Comparison of ENCODE assay signal across 8 cellular contexts in genomic region chr19:1853295-1854031, GRCh38. TPM values are rescaled to one million over a fixed set of nuclear protein-coding genes. Genes with fewer than 3 reads are reported as not detected.
DNase-seq lines count a peak whose midpoint lies in the region; ATAC-seq and TF ChIP-seq lines count a peak whose summit lies in the region.

No MANE protein-coding gene starts in this region.

- no peaks in the 10 kb centered on the region for H3K9me3 Mint-ChIP-seq in progenitor cell of endocrine pancreas (ENCODE audit: low read depth)

- peak; percentile 93 for DNase-seq in DMS 273 (lab: John Stamatoyannopoulos, UW; ENCODE audit: unreplicated experiment)
- no peak for DNase-seq in SK-N-MC (ENCODE audit: low read depth, low spot score)
- DNase-seq in activated naive CD4-positive, alpha-beta T cell (lab: John Stamatoyannopoulos, UW): peak; percentile 47 to 70 (median 54)
- DNase-seq in progenitor cell of endocrine pancreas (ENCODE audit: low spot score, unreplicated experiment): peak; percentile 62

- H3K4me3 Mint-ChIP-seq in progenitor cell of endocrine pancreas (ENCODE audit: low read depth): no peak overlapping the region

- peak overlapping the region; percentile 32 for H3K9ac ChIP-seq in SK-N-MC (ENCODE audit: insufficient read length)

- H3K36me3 ChIP-seq in SK-N-MC (ENCODE audit: insufficient read depth, low read length): 0 out of 2 replicates have a peak, but pooled peaks cover 4% of the 10 kb centered on the region
- H3K36me3 ChIP-seq in gastroesophageal sphincter: no peaks in the 10 kb centered on the region

- H3K4me3 ChIP-seq in SK-N-MC: peak overlapping the region; percentile 79
- no peak overlapping the region for H3K4me3 ChIP-seq in gastroesophageal sphincter

- H3K9me3 ChIP-seq in SK-N-MC (ENCODE audit: low read depth, low read length) (no peaks in the 10 kb centered on the region), gastroesophageal sphincter (no peaks in the 10 kb centered on the region)

- no peak overlapping the region for H3K27ac Mint-ChIP-seq in progenitor cell of endocrine pancreas

- H3K27me3 ChIP-seq in gastroesophageal sphincter: peaks cover 48% of the 10 kb centered on the region

- peaks cover 0 to 71% (median 45%) of the 10 kb centered on the region in 3 donors for H3K4me1 ChIP-seq in gastroesophageal sphincter

- peaks cover 1% of the 10 kb centered on the region for H3K36me3 Mint-ChIP-seq in progenitor cell of endocrine pancreas (ENCODE audit: insufficient read depth)

- H3K27ac ChIP-seq in SK-N-MC (peak overlapping the region; percentile 91), gastroesophageal sphincter (peak overlapping the region in 3 of 4 donors; percentile 9 to 35 (median 23))

- no peak; the same call in 1 of the 2 replicates for TF ChIP-seq RAD21 in Ishikawa (IDR thresholded peaks at IDR 0.05; ENCODE audit: low read depth)

- 34% methylated on average over 17 of the region's 27 CpGs; no CpG with 5 or more reads in 1 of the 2 donors for WGBS in gastroesophageal sphincter (ENCODE audit: low coverage in 1 of 2), 2 donors

- no peak for TF ChIP-seq POLR2A in gastroesophageal sphincter (IDR thresholded peaks at IDR 0.05)

- TF ChIP-seq EP300 in Ishikawa (IDR thresholded peaks at IDR 0.05; ENCODE audit: borderline replicate concordance) (no peak), gastroesophageal sphincter (IDR thresholded peaks at IDR 0.05) (no peak)

- peak in 3 of 4 experiments; percentile 81 to 92 (median 86) for TF ChIP-seq CTCF in gastroesophageal sphincter (IDR thresholded peaks at IDR 0.05)
- peak; percentile 75 for TF ChIP-seq CTCF in progenitor cell of endocrine pancreas (IDR thresholded peaks at IDR 0.05; ENCODE audit: unreplicated experiment)

- H3K27me3 Mint-ChIP-seq in progenitor cell of endocrine pancreas: no peaks in the 10 kb centered on the region

- no peak for ATAC-seq in gastroesophageal sphincter
- no peak for ATAC-seq in HG03354 (IDR thresholded peaks at IDR 0.05; ENCODE audit: poor library complexity, severe bottlenecking, unreplicated experiment)
- no peak for ATAC-seq in HG03139 (IDR thresholded peaks at IDR 0.05; ENCODE audit: unreplicated experiment)

- H3K4me1 Mint-ChIP-seq in progenitor cell of endocrine pancreas (ENCODE audit: low read depth): peaks cover 1% of the 10 kb centered on the region

TF ChIP-seq in Ishikawa, 13 proteins besides CTCF, POLR2A, EP300 and RAD21:
- TF ChIP-seq CREB1 (IDR thresholded peaks at IDR 0.05; ENCODE audit: low read depth): no peak
- TF ChIP-seq USF1 (IDR thresholded peaks at IDR 0.05): peak; percentile 92
- TF ChIP-seq MAX (IDR thresholded peaks at IDR 0.05): peak; percentile 39; the same call in 1 of the 2 replicates
- TF ChIP-seq TCF12 (IDR thresholded peaks at IDR 0.05; ENCODE audit: low read depth): no peak

RNA-seq across cellular contexts. Expression of gene REXO1, which starts 5.2 kb away (rescaled TPM):
- total RNA-seq in gastroesophageal sphincter (10 to 100 TPM; 11.4 to 29.9 (median 16.1) TPM), progenitor cell of endocrine pancreas (42.8 and 44.6 TPM in 2 replicates)

RNA-seq across cellular contexts. Expression of gene KLF16, which starts 9.9 kb away (rescaled TPM):
- 1 to 10 TPM; 1.4 to 7.1 (median 5.5) TPM for total RNA-seq in gastroesophageal sphincter
- 13.2 and 13.5 TPM in 2 replicates for total RNA-seq in progenitor cell of endocrine pancreas

RNA-seq across cellular contexts. Expression of gene ABHD17A, which starts 31.8 kb away (rescaled TPM):
- total RNA-seq in gastroesophageal sphincter (100 to 1,000 TPM in 1 of 4 donors, 10 to 100 TPM in 3; 80.0 to 117 (median 91.0) TPM), progenitor cell of endocrine pancreas (46.5 and 48.8 TPM in 2 replicates)

RNA-seq across cellular contexts. Expression of gene ATP8B3, which starts 41.4 kb away (rescaled TPM):
- total RNA-seq in gastroesophageal sphincter: 1 to 10 TPM in 1 of 4 donors, under 1 TPM in 3; 0.27 to 1.4 (median 0.48) TPM
- total RNA-seq in progenitor cell of endocrine pancreas: 3.7 and 4.1 TPM in 2 replicates

RNA-seq across cellular contexts. Expression of gene ADAT3, which starts 51.7 kb away (rescaled TPM):
- 1 to 10 TPM in 3 of 4 donors, under 1 TPM in 1; 0.47 to 4.2 (median 2.3) TPM for total RNA-seq in gastroesophageal sphincter
- 14.1 and 16.2 TPM in 2 replicates for total RNA-seq in progenitor cell of endocrine pancreas
